ENCODE assay signal across 2 cellular contexts in genomic region chr12:6294156-6294532, GRCh38.
TF ChIP-seq lines count a peak whose summit lies in the region.

No MANE protein-coding gene starts in this region.

TF ChIP-seq in IMR-90, 13 proteins besides CTCF, POLR2A, EP300 and RAD21:
- no peak for TF ChIP-seq SMC3 (IDR thresholded peaks at IDR 0.05; ENCODE audit: low read depth, low read length)
- TF ChIP-seq MAFK (IDR thresholded peaks at IDR 0.05; ENCODE audit: low read depth, low read length): no peak
- TF ChIP-seq CHD1 (IDR thresholded peaks at IDR 0.05; ENCODE audit: low read depth, low read length): no peak
- no peak for TF ChIP-seq MXI1 (IDR thresholded peaks at IDR 0.05; ENCODE audit: borderline replicate concordance, low read depth, low read length)
- no peak for TF ChIP-seq RCOR1 (IDR thresholded peaks at IDR 0.05; ENCODE audit: insufficient replicate concordance, low read length)
- no peak for TF ChIP-seq USF2 (IDR thresholded peaks at IDR 0.05; ENCODE audit: low read depth, low read length)
- no peak for TF ChIP-seq ELK1 (IDR thresholded peaks at IDR 0.05; ENCODE audit: borderline replicate concordance, low read depth, low read length)
- no peak for TF ChIP-seq CEBPB (IDR thresholded peaks at IDR 0.05; ENCODE audit: low read depth, low read length)
- TF ChIP-seq MAZ (IDR thresholded peaks at IDR 0.05; ENCODE audit: borderline replicate concordance, low read depth, low read length): no peak
- TF ChIP-seq BHLHE40 (IDR thresholded peaks at IDR 0.05; ENCODE audit: low read depth, low read length): no peak
- TF ChIP-seq NFE2L2 (IDR thresholded peaks at IDR 0.05; ENCODE audit: low read depth, low read length): no peak
- no peak for TF ChIP-seq FOS (IDR thresholded peaks at IDR 0.05; ENCODE audit: low read depth, low read length)
- no peak for TF ChIP-seq RFX5 (IDR thresholded peaks at IDR 0.05; ENCODE audit: low read depth, low read length)
TF ChIP-seq in IMR-90: peak in this region for 0.

TF ChIP-seq in SK-N-SH treated with all-trans-retinoic acid at 6 μM for 48 hours, 23 proteins besides CTCF, POLR2A, EP300 and RAD21:
- no peak for TF ChIP-seq CSDC2 (CRISPR knock-in tag; IDR thresholded peaks at IDR 0.05)
- TF ChIP-seq ZNF8 (CRISPR knock-in tag; IDR thresholded peaks at IDR 0.05): no peak
- no peak for TF ChIP-seq OSR1 (CRISPR knock-in tag; IDR thresholded peaks at IDR 0.05)
- TF ChIP-seq CSRNP3 (CRISPR knock-in tag; IDR thresholded peaks at IDR 0.05): no peak
- TF ChIP-seq PATZ1 (CRISPR knock-in tag; IDR thresholded peaks at IDR 0.05; ENCODE audit: borderline replicate concordance): no peak
- no peak for TF ChIP-seq RARB (CRISPR knock-in tag; IDR thresholded peaks at IDR 0.05)
- TF ChIP-seq TSHZ2 (CRISPR knock-in tag; IDR thresholded peaks at IDR 0.05): no peak
- no peak for TF ChIP-seq PPARA (CRISPR knock-in tag; IDR thresholded peaks at IDR 0.05; ENCODE audit: borderline replicate concordance)
- TF ChIP-seq ZFP3 (CRISPR knock-in tag; IDR thresholded peaks at IDR 0.05): no peak
- no peak for TF ChIP-seq SNAI2 (CRISPR knock-in tag; IDR thresholded peaks at IDR 0.05)
